3 cellular contexts compared by ENCODE assay signal in genomic region chr15:40702077-40702476, GRCh38.
TF ChIP-seq lines count a peak whose summit lies in the region.

No MANE protein-coding gene starts in this region.

TF ChIP-seq in SK-N-SH, 30 proteins besides CTCF, POLR2A, EP300 and RAD21 (continues in another document):
- TF ChIP-seq YY1 (IDR thresholded peaks at IDR 0.05; ENCODE audit: low read depth) (no peak), TAF1 (IDR thresholded peaks at IDR 0.05; ENCODE audit: borderline replicate concordance, low read depth, low read length) (no peak), RFX5 (IDR thresholded peaks at IDR 0.05; ENCODE audit: low read length) (no peak), NRF1 (IDR thresholded peaks at IDR 0.05; ENCODE audit: low read depth, low read length) (no peak), ZBTB33 (IDR thresholded peaks at IDR 0.05; ENCODE audit: borderline replicate concordance, low read depth) (no peak), RCOR1 (IDR thresholded peaks at IDR 0.05; ENCODE audit: low read length) (no peak), TEAD4 (IDR thresholded peaks at IDR 0.05; ENCODE audit: borderline replicate concordance, insufficient read depth) (no peak), CHD2 (IDR thresholded peaks at IDR 0.05; ENCODE audit: low read length, partially characterized antibody) (no peak), TCF12 (IDR thresholded peaks at IDR 0.05) (no peak), PBX3 (IDR thresholded peaks at IDR 0.05) (no peak), GABPA (IDR thresholded peaks at IDR 0.05; ENCODE audit: low read depth) (no peak), FOXM1 (IDR thresholded peaks at IDR 0.05; ENCODE audit: low read depth) (no peak), NFIC (IDR thresholded peaks at IDR 0.05; ENCODE audit: borderline replicate concordance) (no peak), ELF1 (IDR thresholded peaks at IDR 0.05) (no peak), FOSL2 (IDR thresholded peaks at IDR 0.05; ENCODE audit: borderline replicate concordance, low read depth) (no peak)
- TF ChIP-seq, protein P1, sequence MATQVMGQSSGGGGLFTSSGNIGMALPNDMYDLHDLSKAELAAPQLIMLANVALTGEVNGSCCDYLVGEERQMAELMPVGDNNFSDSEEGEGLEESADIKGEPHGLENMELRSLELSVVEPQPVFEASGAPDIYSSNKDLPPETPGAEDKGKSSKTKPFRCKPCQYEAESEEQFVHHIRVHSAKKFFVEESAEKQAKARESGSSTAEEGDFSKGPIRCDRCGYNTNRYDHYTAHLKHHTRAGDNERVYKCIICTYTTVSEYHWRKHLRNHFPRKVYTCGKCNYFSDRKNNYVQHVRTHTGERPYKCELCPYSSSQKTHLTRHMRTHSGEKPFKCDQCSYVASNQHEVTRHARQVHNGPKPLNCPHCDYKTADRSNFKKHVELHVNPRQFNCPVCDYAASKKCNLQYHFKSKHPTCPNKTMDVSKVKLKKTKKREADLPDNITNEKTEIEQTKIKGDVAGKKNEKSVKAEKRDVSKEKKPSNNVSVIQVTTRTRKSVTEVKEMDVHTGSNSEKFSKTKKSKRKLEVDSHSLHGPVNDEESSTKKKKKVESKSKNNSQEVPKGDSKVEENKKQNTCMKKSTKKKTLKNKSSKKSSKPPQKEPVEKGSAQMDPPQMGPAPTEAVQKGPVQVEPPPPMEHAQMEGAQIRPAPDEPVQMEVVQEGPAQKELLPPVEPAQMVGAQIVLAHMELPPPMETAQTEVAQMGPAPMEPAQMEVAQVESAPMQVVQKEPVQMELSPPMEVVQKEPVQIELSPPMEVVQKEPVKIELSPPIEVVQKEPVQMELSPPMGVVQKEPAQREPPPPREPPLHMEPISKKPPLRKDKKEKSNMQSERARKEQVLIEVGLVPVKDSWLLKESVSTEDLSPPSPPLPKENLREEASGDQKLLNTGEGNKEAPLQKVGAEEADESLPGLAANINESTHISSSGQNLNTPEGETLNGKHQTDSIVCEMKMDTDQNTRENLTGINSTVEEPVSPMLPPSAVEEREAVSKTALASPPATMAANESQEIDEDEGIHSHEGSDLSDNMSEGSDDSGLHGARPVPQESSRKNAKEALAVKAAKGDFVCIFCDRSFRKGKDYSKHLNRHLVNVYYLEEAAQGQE (IDR thresholded peaks at IDR 0.05; ENCODE audit: low read depth, low read length): no peak

TF ChIP-seq in SK-N-SH treated with all-trans-retinoic acid at 6 μM for 48 hours, 23 proteins besides CTCF, POLR2A, EP300 and RAD21:
- TF ChIP-seq BACH2 (CRISPR knock-in tag; IDR thresholded peaks at IDR 0.05; ENCODE audit: borderline replicate concordance) (no peak), ARNTL (CRISPR knock-in tag; IDR thresholded peaks at IDR 0.05; ENCODE audit: borderline replicate concordance, low read depth) (no peak), SNAI2 (CRISPR knock-in tag; IDR thresholded peaks at IDR 0.05) (no peak), ZFP3 (CRISPR knock-in tag; IDR thresholded peaks at IDR 0.05) (no peak), TCF4 (CRISPR knock-in tag; IDR thresholded peaks at IDR 0.05; ENCODE audit: borderline replicate concordance) (no peak), ZNF8 (CRISPR knock-in tag; IDR thresholded peaks at IDR 0.05) (no peak), RARB (CRISPR knock-in tag; IDR thresholded peaks at IDR 0.05) (no peak), CSRNP3 (CRISPR knock-in tag; IDR thresholded peaks at IDR 0.05) (no peak), ZNF70 (CRISPR knock-in tag; IDR thresholded peaks at IDR 0.05) (no peak), ZFP30 (CRISPR knock-in tag; IDR thresholded peaks at IDR 0.05) (no peak), GLIS3 (CRISPR knock-in tag; IDR thresholded peaks at IDR 0.05) (no peak), PPARA (CRISPR knock-in tag; IDR thresholded peaks at IDR 0.05; ENCODE audit: borderline replicate concordance) (no peak)
- TF ChIP-seq, protein P2, sequence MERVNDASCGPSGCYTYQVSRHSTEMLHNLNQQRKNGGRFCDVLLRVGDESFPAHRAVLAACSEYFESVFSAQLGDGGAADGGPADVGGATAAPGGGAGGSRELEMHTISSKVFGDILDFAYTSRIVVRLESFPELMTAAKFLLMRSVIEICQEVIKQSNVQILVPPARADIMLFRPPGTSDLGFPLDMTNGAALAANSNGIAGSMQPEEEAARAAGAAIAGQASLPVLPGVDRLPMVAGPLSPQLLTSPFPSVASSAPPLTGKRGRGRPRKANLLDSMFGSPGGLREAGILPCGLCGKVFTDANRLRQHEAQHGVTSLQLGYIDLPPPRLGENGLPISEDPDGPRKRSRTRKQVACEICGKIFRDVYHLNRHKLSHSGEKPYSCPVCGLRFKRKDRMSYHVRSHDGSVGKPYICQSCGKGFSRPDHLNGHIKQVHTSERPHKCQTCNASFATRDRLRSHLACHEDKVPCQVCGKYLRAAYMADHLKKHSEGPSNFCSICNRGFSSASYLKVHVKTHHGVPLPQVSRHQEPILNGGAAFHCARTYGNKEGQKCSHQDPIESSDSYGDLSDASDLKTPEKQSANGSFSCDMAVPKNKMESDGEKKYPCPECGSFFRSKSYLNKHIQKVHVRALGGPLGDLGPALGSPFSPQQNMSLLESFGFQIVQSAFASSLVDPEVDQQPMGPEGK (CRISPR knock-in tag; IDR thresholded peaks at IDR 0.05; ENCODE audit: borderline replicate concordance): no peak

TF ChIP-seq in H1, 55 proteins besides CTCF, POLR2A, EP300 and RAD21:
- TF ChIP-seq TAF7 (optimal IDR thresholded peaks at IDR 0.05; ENCODE audit: borderline replicate concordance, low read depth, low read length) (no peak), TBP (IDR thresholded peaks at IDR 0.05; ENCODE audit: low read depth, low read length) (no peak), NRF1 (IDR thresholded peaks at IDR 0.05; ENCODE audit: low read depth, low read length) (no peak), SP2 (IDR thresholded peaks at IDR 0.05; ENCODE audit: low read length) (no peak), CHD1 (IDR thresholded peaks at IDR 0.05; ENCODE audit: low read depth, low read length) (no peak), JUND (IDR thresholded peaks at IDR 0.05; ENCODE audit: low read length) (no peak), CREB1 (IDR thresholded peaks at IDR 0.05) (no peak), RXRA (IDR thresholded peaks at IDR 0.05; ENCODE audit: insufficient read depth, low read depth, low read length) (no peak), SIRT6 (IDR thresholded peaks at IDR 0.05; ENCODE audit: low read length) (no peak), MAX (IDR thresholded peaks at IDR 0.05) (no peak), CEBPB (IDR thresholded peaks at IDR 0.05; ENCODE audit: low read depth, low read length) (no peak), TCF12 (IDR thresholded peaks at IDR 0.05; ENCODE audit: low read depth, low read length) (no peak), BRCA1 (IDR thresholded peaks at IDR 0.05; ENCODE audit: low read depth, low read length) (no peak), RFX5 (IDR thresholded peaks at IDR 0.05; ENCODE audit: borderline replicate concordance, low read depth, low read length) (no peak), GTF2F1 (IDR thresholded peaks at IDR 0.05; ENCODE audit: borderline replicate concordance, low read depth, low read length) (no peak), KDM4A (IDR thresholded peaks at IDR 0.05; ENCODE audit: low read depth, low read length, severe bottlenecking) (no peak), MAFK (IDR thresholded peaks at IDR 0.05; ENCODE audit: low read depth, low read length) (no peak)
- TF ChIP-seq, protein P3, sequence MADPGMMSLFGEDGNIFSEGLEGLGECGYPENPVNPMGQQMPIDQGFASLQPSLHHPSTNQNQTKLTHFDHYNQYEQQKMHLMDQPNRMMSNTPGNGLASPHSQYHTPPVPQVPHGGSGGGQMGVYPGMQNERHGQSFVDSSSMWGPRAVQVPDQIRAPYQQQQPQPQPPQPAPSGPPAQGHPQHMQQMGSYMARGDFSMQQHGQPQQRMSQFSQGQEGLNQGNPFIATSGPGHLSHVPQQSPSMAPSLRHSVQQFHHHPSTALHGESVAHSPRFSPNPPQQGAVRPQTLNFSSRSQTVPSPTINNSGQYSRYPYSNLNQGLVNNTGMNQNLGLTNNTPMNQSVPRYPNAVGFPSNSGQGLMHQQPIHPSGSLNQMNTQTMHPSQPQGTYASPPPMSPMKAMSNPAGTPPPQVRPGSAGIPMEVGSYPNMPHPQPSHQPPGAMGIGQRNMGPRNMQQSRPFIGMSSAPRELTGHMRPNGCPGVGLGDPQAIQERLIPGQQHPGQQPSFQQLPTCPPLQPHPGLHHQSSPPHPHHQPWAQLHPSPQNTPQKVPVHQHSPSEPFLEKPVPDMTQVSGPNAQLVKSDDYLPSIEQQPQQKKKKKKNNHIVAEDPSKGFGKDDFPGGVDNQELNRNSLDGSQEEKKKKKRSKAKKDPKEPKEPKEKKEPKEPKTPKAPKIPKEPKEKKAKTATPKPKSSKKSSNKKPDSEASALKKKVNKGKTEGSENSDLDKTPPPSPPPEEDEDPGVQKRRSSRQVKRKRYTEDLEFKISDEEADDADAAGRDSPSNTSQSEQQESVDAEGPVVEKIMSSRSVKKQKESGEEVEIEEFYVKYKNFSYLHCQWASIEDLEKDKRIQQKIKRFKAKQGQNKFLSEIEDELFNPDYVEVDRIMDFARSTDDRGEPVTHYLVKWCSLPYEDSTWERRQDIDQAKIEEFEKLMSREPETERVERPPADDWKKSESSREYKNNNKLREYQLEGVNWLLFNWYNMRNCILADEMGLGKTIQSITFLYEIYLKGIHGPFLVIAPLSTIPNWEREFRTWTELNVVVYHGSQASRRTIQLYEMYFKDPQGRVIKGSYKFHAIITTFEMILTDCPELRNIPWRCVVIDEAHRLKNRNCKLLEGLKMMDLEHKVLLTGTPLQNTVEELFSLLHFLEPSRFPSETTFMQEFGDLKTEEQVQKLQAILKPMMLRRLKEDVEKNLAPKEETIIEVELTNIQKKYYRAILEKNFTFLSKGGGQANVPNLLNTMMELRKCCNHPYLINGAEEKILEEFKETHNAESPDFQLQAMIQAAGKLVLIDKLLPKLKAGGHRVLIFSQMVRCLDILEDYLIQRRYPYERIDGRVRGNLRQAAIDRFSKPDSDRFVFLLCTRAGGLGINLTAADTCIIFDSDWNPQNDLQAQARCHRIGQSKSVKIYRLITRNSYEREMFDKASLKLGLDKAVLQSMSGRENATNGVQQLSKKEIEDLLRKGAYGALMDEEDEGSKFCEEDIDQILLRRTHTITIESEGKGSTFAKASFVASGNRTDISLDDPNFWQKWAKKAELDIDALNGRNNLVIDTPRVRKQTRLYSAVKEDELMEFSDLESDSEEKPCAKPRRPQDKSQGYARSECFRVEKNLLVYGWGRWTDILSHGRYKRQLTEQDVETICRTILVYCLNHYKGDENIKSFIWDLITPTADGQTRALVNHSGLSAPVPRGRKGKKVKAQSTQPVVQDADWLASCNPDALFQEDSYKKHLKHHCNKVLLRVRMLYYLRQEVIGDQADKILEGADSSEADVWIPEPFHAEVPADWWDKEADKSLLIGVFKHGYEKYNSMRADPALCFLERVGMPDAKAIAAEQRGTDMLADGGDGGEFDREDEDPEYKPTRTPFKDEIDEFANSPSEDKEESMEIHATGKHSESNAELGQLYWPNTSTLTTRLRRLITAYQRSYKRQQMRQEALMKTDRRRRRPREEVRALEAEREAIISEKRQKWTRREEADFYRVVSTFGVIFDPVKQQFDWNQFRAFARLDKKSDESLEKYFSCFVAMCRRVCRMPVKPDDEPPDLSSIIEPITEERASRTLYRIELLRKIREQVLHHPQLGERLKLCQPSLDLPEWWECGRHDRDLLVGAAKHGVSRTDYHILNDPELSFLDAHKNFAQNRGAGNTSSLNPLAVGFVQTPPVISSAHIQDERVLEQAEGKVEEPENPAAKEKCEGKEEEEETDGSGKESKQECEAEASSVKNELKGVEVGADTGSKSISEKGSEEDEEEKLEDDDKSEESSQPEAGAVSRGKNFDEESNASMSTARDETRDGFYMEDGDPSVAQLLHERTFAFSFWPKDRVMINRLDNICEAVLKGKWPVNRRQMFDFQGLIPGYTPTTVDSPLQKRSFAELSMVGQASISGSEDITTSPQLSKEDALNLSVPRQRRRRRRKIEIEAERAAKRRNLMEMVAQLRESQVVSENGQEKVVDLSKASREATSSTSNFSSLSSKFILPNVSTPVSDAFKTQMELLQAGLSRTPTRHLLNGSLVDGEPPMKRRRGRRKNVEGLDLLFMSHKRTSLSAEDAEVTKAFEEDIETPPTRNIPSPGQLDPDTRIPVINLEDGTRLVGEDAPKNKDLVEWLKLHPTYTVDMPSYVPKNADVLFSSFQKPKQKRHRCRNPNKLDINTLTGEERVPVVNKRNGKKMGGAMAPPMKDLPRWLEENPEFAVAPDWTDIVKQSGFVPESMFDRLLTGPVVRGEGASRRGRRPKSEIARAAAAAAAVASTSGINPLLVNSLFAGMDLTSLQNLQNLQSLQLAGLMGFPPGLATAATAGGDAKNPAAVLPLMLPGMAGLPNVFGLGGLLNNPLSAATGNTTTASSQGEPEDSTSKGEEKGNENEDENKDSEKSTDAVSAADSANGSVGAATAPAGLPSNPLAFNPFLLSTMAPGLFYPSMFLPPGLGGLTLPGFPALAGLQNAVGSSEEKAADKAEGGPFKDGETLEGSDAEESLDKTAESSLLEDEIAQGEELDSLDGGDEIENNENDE (IDR thresholded peaks at IDR 0.05; ENCODE audit: insufficient replicate concordance, low read length): no peak
TF ChIP-seq in H1: peak in this region for 0.
